Comparison of ENCODE assay signal across 8 cellular contexts in genomic region chr10:113961261-113961938, GRCh38.
DNase-seq lines count a peak whose midpoint lies in the region; ATAC-seq and TF ChIP-seq lines count a peak whose summit lies in the region.

No MANE protein-coding gene starts in this region.

- POLR2A ChIA-PET in A673 (lab: Charles Lee; ENCODE audit: low non-redundant PET), result no interaction called here

- H3K4me3 ChIP-seq in GM12865 (ENCODE audit: low read depth, low read length) (peak overlapping the region; percentile 54), H7 (ENCODE audit: insufficient read depth, low read depth, low read length) (no peak overlapping the region), A673 (ENCODE audit: low read depth, low read length, poor library complexity, severe bottlenecking) (no peak overlapping the region)

- H3K36me3 ChIP-seq in H7 (replicated peaks; ENCODE audit: control insufficient read depth, insufficient read depth, low read length), result no peaks in the 10 kb centered on the region
- H3K36me3 ChIP-seq in A673 (ENCODE audit: insufficient read depth, low read length, poor library complexity, severe bottlenecking), result no peaks in the 10 kb centered on the region

- intact Hi-C loops in A673 (cut with micrococcal nuclease; ENCODE audit: unreplicated experiment), result no loop called here

- BruUV-seq in A673 (replicated peaks; lab: Mats Ljungman, UMichigan), result no TSS peak

- H3K4me1 ChIP-seq in A673 (ENCODE audit: insufficient read depth, low read length, poor library complexity, severe bottlenecking), result peaks cover 13% of the 10 kb centered on the region

- peak; percentile 49 for ATAC-seq in GM21737 (IDR thresholded peaks at IDR 0.05; ENCODE audit: unreplicated experiment)

- no peak overlapping the region for H3K27ac ChIP-seq in A673 (ENCODE audit: low read depth, low read length, poor library complexity, severe bottlenecking)

- DNase-seq in GM12865 (ENCODE audit: low read depth) (peak; percentile 95), NAMALWA (ENCODE audit: low spot score) (peak; percentile 76), NCI-H345 (lab: John Stamatoyannopoulos, UW) (no peak), H7 (no peak), A673 (ENCODE audit: low spot score) (no peak)
- peak; percentile 66 to 68 for DNase-seq in activated T-cell treated with anti-CD3 and anti-CD28 coated beads, Interleukin-2, amount 50 U/mL, for 48 hours
- peak; percentile 22 for DNase-seq in stimulated activated CD4-positive, alpha-beta T cell treated with anti-CD3 and anti-CD28 coated beads, Interleukin-12 subunit alpha, Interleukin-12 subunit beta, amount 100 ng/mL, for 4 hours

- no peaks in the 10 kb centered on the region for H3K9me3 ChIP-seq in A673 (ENCODE audit: low read depth, low read length, poor library complexity, severe bottlenecking)

- CTCF ChIA-PET in A673 (lab: Charles Lee), result no interaction called here

- TF ChIP-seq CTCF in GM12865 (IDR thresholded peaks at IDR 0.05; ENCODE audit: insufficient read depth, low read depth, low read length, missing control alignments) (no peak), A673 (conservative IDR thresholded peaks at IDR 0.05; ENCODE audit: low read depth, low read length) (no peak)

- H3K27me3 ChIP-seq in H7 (ENCODE audit: control insufficient read depth, insufficient read depth, low read length) (no peaks in the 10 kb centered on the region), A673 (replicated peaks; ENCODE audit: insufficient read depth, low read depth, low read length, poor library complexity) (no peaks in the 10 kb centered on the region)

Comparison
In these comparisons a context has a peak if more than half of its experiments do, and no peak if none do; other contexts are left out.
1. DNase-seq: peak in GM12865 (single experiment), NAMALWA (single experiment), activated T-cell treated with anti-CD3 and anti-CD28 coated beads, Interleukin-2, amount 50 U/mL, for 48 hours (2 of 2) and stimulated activated CD4-positive, alpha-beta T cell treated with anti-CD3 and anti-CD28 coated beads, Interleukin-12 subunit alpha, Interleukin-12 subunit beta, amount 100 ng/mL, for 4 hours (single experiment); none in NCI-H345 (single experiment), H7 (single experiment) and A673 (single experiment).